ENCODE assay signal across 15 cellular contexts in genomic region chr6:167755461-167755860, GRCh38.
A peak's percentile ranks its signal among the peaks of the same experiment; 100 is the strongest.
DNase-seq lines count a peak whose midpoint lies in the region; ATAC-seq and TF ChIP-seq lines count a peak whose summit lies in the region.
"Had no signal": no experiment of that assay in that cellular context is flagged by ENCODE, and none has a peak within 500 bp of the region (broad histone marks: within the 10 kb centered on the region; RNA-seq: fewer than 3 reads in every experiment).

No MANE protein-coding gene starts in this region.

- no peaks in the 10 kb centered on the region for H3K9me3 ChIP-seq in sigmoid colon

- BruUV-seq in Calu3 (replicated peaks; lab: Mats Ljungman, UMichigan): no TSS peak

- CTCF ChIA-PET in Calu3 (lab: Charles Lee): no interaction called here

- 94 to 96% methylated on average over 16 of the region's 16 CpGs for WGBS in sigmoid colon, 2 donors

- TF ChIP-seq CTCF in chondrocyte (IDR thresholded peaks at IDR 0.05): no peak
- no peak for TF ChIP-seq CTCF in sigmoid colon (IDR thresholded peaks at IDR 0.05)
- no peak for TF ChIP-seq CTCF in Calu3 (IDR thresholded peaks at IDR 0.05; ENCODE audit: unreplicated experiment)

- intact Hi-C loops in sigmoid colon (cut with DNase I): no loop called here
- intact Hi-C loops in Calu3 (cut with micrococcal nuclease; ENCODE audit: unreplicated experiment): no loop called here

- H3K9me3 Mint-ChIP-seq in chondrocyte (ENCODE audit: low read depth): no peaks in the 10 kb centered on the region
- no peaks in the 10 kb centered on the region for H3K9me3 Mint-ChIP-seq in Calu3 (ENCODE audit: low read depth, unreplicated experiment)
- H3K9me3 Mint-ChIP-seq: CD8-positive, alpha-beta T cell had no signal

- H3K4me1 ChIP-seq in sigmoid colon: peaks cover 0 to 7% (median 2%) of the 10 kb centered on the region in 4 donors

- peak; percentile 58 for DNase-seq in chondrocyte (ENCODE audit: low spot score)
- DNase-seq in mesenteric fat pad (ENCODE audit: low spot score): peak; percentile 68
- DNase-seq in sigmoid colon: peak; percentile 45
- DNase-seq in Calu3: no peak
- DNase-seq in HK-2 (ENCODE audit: unreplicated experiment): no peak
- DNase-seq: CD8-positive, alpha-beta T cell; DMS 273 treated with DMSO at 0.1 percent for 48 hours; GM23248; H7; HFFc6; IMR-90 had no signal

- TF ChIP-seq POLR2A in sigmoid colon (IDR thresholded peaks at IDR 0.05): no peak

- no peaks in the 10 kb centered on the region for H3K36me3 ChIP-seq in sigmoid colon
- H3K36me3 ChIP-seq: BLaER1 treated with 17β-estradiol and CSF1 and Interleukin-3, amounts not matched to agents 10 nM and 100 nM had no signal

- ATAC-seq in GM18907 (IDR thresholded peaks at IDR 0.05; ENCODE audit: unreplicated experiment): no peak
- ATAC-seq: CD8-positive, alpha-beta T cell; HCT116 had no signal

- H3K4me3 Mint-ChIP-seq in chondrocyte (ENCODE audit: unreplicated experiment) (no peak overlapping the region), Calu3 (ENCODE audit: low read depth, unreplicated experiment) (no peak overlapping the region)
- H3K4me3 Mint-ChIP-seq: B cell; CD8-positive, alpha-beta T cell; HFFc6 had no signal

- H3K4me1 Mint-ChIP-seq in chondrocyte (ENCODE audit: low read depth) (no peaks in the 10 kb centered on the region), Calu3 (ENCODE audit: low read depth, unreplicated experiment) (peaks cover 27% of the 10 kb centered on the region)
- H3K4me1 Mint-ChIP-seq: B cell had no signal

- no peak for TF ChIP-seq EP300 in sigmoid colon (IDR thresholded peaks at IDR 0.05)

- H3K27ac ChIP-seq in sigmoid colon: no peak overlapping the region
- H3K27ac ChIP-seq: BLaER1 treated with 17β-estradiol and CSF1 and Interleukin-3, amounts not matched to agents 10 nM and 100 nM; GM23248 had no signal

- H3K27me3 Mint-ChIP-seq in chondrocyte (ENCODE audit: low read depth) (peaks cover 32% of the 10 kb centered on the region), Calu3 (ENCODE audit: unreplicated experiment) (peaks cover 19% of the 10 kb centered on the region)

- no peaks in the 10 kb centered on the region for H3K27me3 ChIP-seq in sigmoid colon
- H3K27me3 ChIP-seq: BLaER1 treated with 17β-estradiol and CSF1 and Interleukin-3, amounts not matched to agents 10 nM and 100 nM had no signal

- H3K27ac Mint-ChIP-seq in chondrocyte (ENCODE audit: unreplicated experiment) (no peak overlapping the region), Calu3 (ENCODE audit: unreplicated experiment) (no peak overlapping the region)
- H3K27ac Mint-ChIP-seq: B cell; CD8-positive, alpha-beta T cell; HFFc6 had no signal

- H3K36me3 Mint-ChIP-seq in chondrocyte (ENCODE audit: low read depth) (no peaks in the 10 kb centered on the region), Calu3 (ENCODE audit: insufficient read depth, unreplicated experiment) (no peaks in the 10 kb centered on the region)
- H3K36me3 Mint-ChIP-seq: CD8-positive, alpha-beta T cell had no signal

- no peak overlapping the region for H3K4me3 ChIP-seq in sigmoid colon
- H3K4me3 ChIP-seq: BLaER1 treated with 17β-estradiol and CSF1 and Interleukin-3, amounts not matched to agents 10 nM and 100 nM; GM23248 had no signal

Comparison
In these comparisons a context has a peak if more than half of its experiments do, and no peak if none do; other contexts are left out.
1. DNase-seq: peak in chondrocyte (single experiment), mesenteric fat pad (single experiment) and sigmoid colon (single experiment); none in Calu3 (single experiment) and HK-2 (single experiment).